In genomic region chr10:34469446-34469845, GRCh38 we compare ENCODE assay signal across 8 cellular contexts.
"Had no signal": no experiment of that assay in that cellular context is flagged by ENCODE, and none has a peak within 500 bp of the region (broad histone marks: within the 10 kb centered on the region; RNA-seq: fewer than 3 reads in every experiment).

No MANE protein-coding gene starts in this region.

- H3K9ac ChIP-seq: KMS-11 had no signal

- ATAC-seq: GM23338, HCT116 had no signal

- H3K4me2 ChIP-seq: GM23338, KMS-11 had no signal

- FAIRE-seq: H1, H54 had no signal

- H3K4me3 ChIP-seq: GM23338 had no signal

- DNase-seq: H9, HFFc6, KBM-7 had no signal

- H2AFZ ChIP-seq: GM23338 had no signal

- H3K27ac ChIP-seq: KMS-11 had no signal
